In genomic region chr4:123505077-123505456, GRCh38 we compare ENCODE assay signal across 8 cellular contexts.
DNase-seq lines count a peak whose midpoint lies in the region; ATAC-seq, FAIRE-seq and TF ChIP-seq lines count a peak whose summit lies in the region.

No MANE protein-coding gene starts in this region.

- no peak for TF ChIP-seq POLR2A in HepG2 (IDR thresholded peaks at IDR 0.05; ENCODE audit: insufficient read depth in 1 of 2, low read depth in 2 of 2, low read length in 2 of 2)
- no peak for TF ChIP-seq POLR2A in transverse colon (IDR thresholded peaks at IDR 0.05)

- H3K27me3 Mint-ChIP-seq in astrocyte (ENCODE audit: low read depth, unreplicated experiment): peaks cover 7% of the 10 kb centered on the region

- CTCF ChIA-PET in HepG2 (lab: Yijun Ruan, JAX; ENCODE audit: low intra/inter-chr PET ratio, low total read pairs): no interaction called here

- 1% methylated on average over 11 of the region's 11 CpGs for WGBS in HepG2 (ENCODE audit: low lambda C conversion rate)
- 5 to 7% methylated on average over 11 of the region's 11 CpGs for WGBS in transverse colon (ENCODE audit: low coverage in 1 of 2), 2 donors

- POLR2A ChIA-PET in HepG2 (lab: Yijun Ruan, JAX): interaction anchor here (0.7 to 3.2 kb wide), 21 partner anchors 10 to 156 kb away, joined by 3 to 56 read pairs (median 8); partner anchors contain the start of gene SPRY1

- peak overlapping the region; percentile 83 for H3K4me3 Mint-ChIP-seq in astrocyte (ENCODE audit: unreplicated experiment)

- H3K79me2 ChIP-seq in astrocyte (ENCODE audit: insufficient read depth, low read length): no peaks in the 10 kb centered on the region
- H3K79me2 ChIP-seq in HepG2 (ENCODE audit: insufficient read depth, low read length): no peaks in the 10 kb centered on the region

- BruUV-seq in HepG2 (replicated peaks; lab: Mats Ljungman, UMichigan): TSS peak; percentile 91

- peaks cover 7% of the 10 kb centered on the region for H3K4me1 Mint-ChIP-seq in astrocyte (ENCODE audit: low read depth, unreplicated experiment)

- ATAC-seq in HG02588 (IDR thresholded peaks at IDR 0.05; ENCODE audit: unreplicated experiment): peak; percentile 4
- peak; percentile 70 for ATAC-seq in HepG2
- no peak for ATAC-seq in GM21360 (IDR thresholded peaks at IDR 0.05; ENCODE audit: unreplicated experiment)

- intact Hi-C loops in HepG2 (cut with micrococcal nuclease; ENCODE audit: unreplicated experiment) (loop anchor here (1.0 to 2.0 kb wide), 10 partner anchors 20 to 144 kb away; no protein-coding TSS in a partner anchor), transverse colon (cut with DNase I; ENCODE audit: low total_unique reads) (no loop called here)

- no peak for TF ChIP-seq RAD21 in HepG2 (CRISPR knock-in tag; IDR thresholded peaks at IDR 0.05)

- H3K27ac ChIP-seq in BLaER1 treated with 17β-estradiol and CSF1 and Interleukin-3, amounts not matched to agents 10 nM and 100 nM: no peak overlapping the region; a peak in 1 of 22 replicates
- H3K27ac ChIP-seq in astrocyte (ENCODE audit: low read depth, low read length) (peak overlapping the region; percentile 43), HepG2 (ENCODE audit: extremely low read length, insufficient read depth, low read length) (peak overlapping the region; percentile 97), transverse colon (peak overlapping the region in 3 of 4 donors; percentile 40 to 61 (median 52))

- H3K9me3 Mint-ChIP-seq in astrocyte (ENCODE audit: unreplicated experiment): no peaks in the 10 kb centered on the region

- no peaks in the 10 kb centered on the region for H3K36me3 Mint-ChIP-seq in astrocyte (ENCODE audit: low read depth, unreplicated experiment)

- H3K36me3 ChIP-seq in BLaER1 treated with 17β-estradiol and CSF1 and Interleukin-3, amounts not matched to agents 10 nM and 100 nM: no peaks in the 10 kb centered on the region
- H3K36me3 ChIP-seq in astrocyte (ENCODE audit: insufficient read depth, low read length) (no peaks in the 10 kb centered on the region), HepG2 (replicated peaks in 1 of 2; ENCODE audit: control insufficient read depth in 1 of 2, insufficient read depth in 2 of 2, low read length in 2 of 2) (no peaks in the 10 kb centered on the region), transverse colon (no peaks in the 10 kb centered on the region)

- DNase-seq in astrocyte (ENCODE audit: low read depth) (peak; percentile 36), HepG2 (ENCODE audit: low spot score) (peak; percentile 76), transverse colon (no peak), NCI-H128 (lab: John Stamatoyannopoulos, UW; ENCODE audit: unreplicated experiment) (no peak), AG20443 (ENCODE audit: low spot score) (no peak)

- H3K4me3 ChIP-seq in BLaER1 treated with 17β-estradiol and CSF1 and Interleukin-3, amounts not matched to agents 10 nM and 100 nM: peak overlapping the region; percentile 42 to 64 (median 57)
- peak overlapping the region; percentile 82 for H3K4me3 ChIP-seq in astrocyte (ENCODE audit: insufficient read depth, low read depth, low read length)
- H3K4me3 ChIP-seq in HepG2 (replicated peaks in 1 of 3; ENCODE audit: insufficient read depth in 1 of 3, low read depth in 2 of 3, low read length in 3 of 3): peak overlapping the region; percentile 43 to 65 (median 59)
- peak overlapping the region; percentile 34 to 68 (median 40) for H3K4me3 ChIP-seq in transverse colon

- peak overlapping the region; percentile 84 to 95 (median 90) for H3K4me2 ChIP-seq in BLaER1 treated with 17β-estradiol and CSF1 and Interleukin-3, amounts not matched to agents 10 nM and 100 nM
- peak overlapping the region; percentile 98 for H3K4me2 ChIP-seq in astrocyte (ENCODE audit: low read length)
- peak overlapping the region; percentile 86 for H3K4me2 ChIP-seq in HepG2 (ENCODE audit: low read depth, low read length)

- H4K20me1 ChIP-seq in BLaER1 treated with 17β-estradiol and CSF1 and Interleukin-3, amounts not matched to agents 10 nM and 100 nM: no peaks in the 10 kb centered on the region
- H4K20me1 ChIP-seq in astrocyte (ENCODE audit: insufficient read depth, low read length) (no peaks in the 10 kb centered on the region), HepG2 (ENCODE audit: insufficient read depth, low read length) (no peaks in the 10 kb centered on the region)

- TF ChIP-seq EP300 in HepG2 (IDR thresholded peaks at IDR 0.05; ENCODE audit: low read depth in 2 of 2, low read length in 2 of 2) (no peak), HepG2 (CRISPR knock-in tag; IDR thresholded peaks at IDR 0.05; ENCODE audit: borderline replicate concordance) (no peak), transverse colon (IDR thresholded peaks at IDR 0.05; ENCODE audit: low read depth) (no peak)

- H3K27me3 ChIP-seq in BLaER1 treated with 17β-estradiol and CSF1 and Interleukin-3, amounts not matched to agents 10 nM and 100 nM: peaks cover 29 to 35% (median 33%) of the 10 kb centered on the region in 11 experiments
- no peaks in the 10 kb centered on the region for H3K27me3 ChIP-seq in astrocyte (ENCODE audit: insufficient read depth, low read length)
- no peaks in the 10 kb centered on the region for H3K27me3 ChIP-seq in HepG2 (ENCODE audit: control insufficient read depth in 1 of 2, insufficient read depth in 2 of 2, low read length in 2 of 2)
- no peaks in the 10 kb centered on the region for H3K27me3 ChIP-seq in transverse colon

- H3K27ac Mint-ChIP-seq in astrocyte (ENCODE audit: unreplicated experiment): peak overlapping the region; percentile 90

- H2AFZ ChIP-seq in astrocyte (ENCODE audit: low read depth, low read length) (peak overlapping the region; percentile 96), HepG2 (ENCODE audit: low read length) (peak overlapping the region; percentile 34)

- no peak for TF ChIP-seq CTCF in astrocyte (IDR thresholded peaks at IDR 0.05; ENCODE audit: insufficient read depth, low read depth, low read length)
- TF ChIP-seq CTCF in HepG2 (CRISPR knock-in tag; IDR thresholded peaks at IDR 0.05): no peak
- no peak for TF ChIP-seq CTCF in transverse colon (IDR thresholded peaks at IDR 0.05)

- H3K9ac ChIP-seq in BLaER1 treated with 17β-estradiol and CSF1 and Interleukin-3, amounts not matched to agents 10 nM and 100 nM: peak overlapping the region in 5 of 11 experiments; percentile 10 to 65 (median 38); a peak in 4 of 22 replicates
- H3K9ac ChIP-seq in astrocyte (ENCODE audit: low read length) (peak overlapping the region; percentile 83), HepG2 (ENCODE audit: insufficient read depth, low read depth, low read length) (peak overlapping the region; percentile 79)

- H3K4me1 ChIP-seq in BLaER1 treated with 17β-estradiol and CSF1 and Interleukin-3, amounts not matched to agents 10 nM and 100 nM: peaks cover 7 to 18% (median 12%) of the 10 kb centered on the region in 10 experiments; a peak in 16 of 20 replicates
- peaks cover 7% of the 10 kb centered on the region for H3K4me1 ChIP-seq in astrocyte (ENCODE audit: insufficient read depth, low read length)
- H3K4me1 ChIP-seq in HepG2 (ENCODE audit: insufficient read depth, low read length): peaks cover 48% of the 10 kb centered on the region
- peaks cover 0 to 10% (median 7%) of the 10 kb centered on the region in 4 donors for H3K4me1 ChIP-seq in transverse colon

- H3K9me3 ChIP-seq in BLaER1 treated with 17β-estradiol and CSF1 and Interleukin-3, amounts not matched to agents 10 nM and 100 nM (replicated peaks in 1 of 11): peaks cover 9 to 37% (median 19%) of the 10 kb centered on the region in 11 experiments
- no peaks in the 10 kb centered on the region for H3K9me3 ChIP-seq in astrocyte (ENCODE audit: insufficient read depth, low read depth, low read length)
- no peaks in the 10 kb centered on the region for H3K9me3 ChIP-seq in HepG2 (ENCODE audit: low read length)
- no peaks in the 10 kb centered on the region for H3K9me3 ChIP-seq in transverse colon

- in situ Hi-C loops in HepG2 (cut with HindIII; ENCODE audit: extremely low pct_ligation_motif_present, low pct_unique_long_range_greater_than_20kb): no loop called here
- in situ Hi-C loops in transverse colon (cut with MboI; ENCODE audit: low pct_ligation_motif_present in 1 of 4, low pct_unique_long_range_greater_than_20kb in 1 of 4, low sequenced_read_pairs in 3 of 4): no loop called here

- FAIRE-seq in astrocyte (lab: Jason Lieb, UNC): no peak
- peak; percentile 71 for FAIRE-seq in HepG2 (lab: Jason Lieb, UNC)

TF ChIP-seq in HepG2, 621 proteins besides CTCF, POLR2A, EP300 and RAD21 (continues in another document):
- TF ChIP-seq NFIB (CRISPR knock-in tag; IDR thresholded peaks at IDR 0.05; ENCODE audit: borderline replicate concordance) (no peak), FOXJ3 (CRISPR knock-in tag; IDR thresholded peaks at IDR 0.05; ENCODE audit: borderline replicate concordance) (0 out of 2 replicates have a peak, but pooled peaks have one; percentile 28), SOX5 (CRISPR knock-in tag; IDR thresholded peaks at IDR 0.05; ENCODE audit: borderline replicate concordance) (peak; percentile 41; the same call in 1 of the 2 replicates), FOXP4 (CRISPR knock-in tag; IDR thresholded peaks at IDR 0.05) (peak; percentile 62), SOX13 (IDR thresholded peaks at IDR 0.05) (no peak), SOX13 (CRISPR knock-in tag; conservative IDR thresholded peaks at IDR 0.05 in 1 of 2, IDR thresholded peaks at IDR 0.05 in 1 of 2) (peak in 1 of 2 experiments; percentile 61; a peak in 2 of 4 replicates), ZNF460 (CRISPR knock-in tag; IDR thresholded peaks at IDR 0.05; ENCODE audit: borderline replicate concordance) (no peak), KLF16 (CRISPR knock-in tag; IDR thresholded peaks at IDR 0.05) (no peak), HNF4A (CRISPR knock-in tag; IDR thresholded peaks at IDR 0.05) (peak; percentile 47; the same call in 1 of the 2 replicates), ZNF572 (CRISPR knock-in tag; IDR thresholded peaks at IDR 0.05) (no peak), FOXA1 (IDR thresholded peaks at IDR 0.05) (no peak), FOXA1 (CRISPR knock-in tag; IDR thresholded peaks at IDR 0.05) (peak; percentile 36; the same call in 1 of the 2 replicates), SNRNP70 (IDR thresholded peaks at IDR 0.05; ENCODE audit: low read depth, low read length) (no peak)

Comparison
In these comparisons a context has a peak if more than half of its experiments do, and no peak if none do; other contexts are left out.
1. H3K27ac ChIP-seq: peak in astrocyte (single experiment), HepG2 (single experiment) and transverse colon (3 of 4); none in BLaER1 treated with 17β-estradiol and CSF1 and Interleukin-3, amounts not matched to agents 10 nM and 100 nM (0 of 11).
2. DNase-seq: peak in astrocyte (single experiment) and HepG2 (single experiment); none in transverse colon (single experiment), NCI-H128 (single experiment) and AG20443 (single experiment).
3. Peak in every context shown above with its lines, with median percentiles within 50 percentile points of each other: H3K4me2 ChIP-seq and H3K4me3 ChIP-seq.